Comparison of ENCODE assay signal across 8 cellular contexts in genomic region chr3:71062920-71063767, GRCh38.
DNase-seq lines count a peak whose midpoint lies in the region; FAIRE-seq and TF ChIP-seq lines count a peak whose summit lies in the region.

No MANE protein-coding gene starts in this region.

- H3K9ac ChIP-seq in adipocyte (ENCODE audit: low read length) (peak overlapping the region; percentile 93), kidney (ENCODE audit: low read length in 2 of 2) (peak overlapping the region in 1 of 2 donors; percentile 60)

- peaks cover 3% of the 10 kb centered on the region for H3K36me3 Mint-ChIP-seq in activated naive CD4-positive, alpha-beta T cell treated with anti-CD3 and anti-CD28 coated beads for 36 hours (ENCODE audit: low read depth)
- H3K36me3 Mint-ChIP-seq in glutamatergic neuron (ENCODE audit: unreplicated experiment): no peaks in the 10 kb centered on the region

- H3K4me1 Mint-ChIP-seq in activated naive CD4-positive, alpha-beta T cell treated with anti-CD3 and anti-CD28 coated beads for 36 hours (ENCODE audit: low read depth): peaks cover 50% of the 10 kb centered on the region
- H3K4me1 Mint-ChIP-seq in glutamatergic neuron (ENCODE audit: low read depth, unreplicated experiment): peaks cover 33% of the 10 kb centered on the region

- no peaks in the 10 kb centered on the region for H3K27me3 ChIP-seq in HL-60 (ENCODE audit: insufficient read depth, poor library complexity, severe bottlenecking)
- no peaks in the 10 kb centered on the region for H3K27me3 ChIP-seq in adipocyte (replicated peaks; ENCODE audit: control insufficient read depth, insufficient read depth, low read length)
- no peaks in the 10 kb centered on the region for H3K27me3 ChIP-seq in thyroid gland

- no peak overlapping the region for H3K4me3 Mint-ChIP-seq in activated naive CD4-positive, alpha-beta T cell treated with anti-CD3 and anti-CD28 coated beads for 36 hours
- no peak overlapping the region for H3K4me3 Mint-ChIP-seq in glutamatergic neuron (ENCODE audit: unreplicated experiment)

- TF ChIP-seq POLR2A in thyroid gland (IDR thresholded peaks at IDR 0.05): no peak

- no peaks in the 10 kb centered on the region for H3K9me3 Mint-ChIP-seq in activated naive CD4-positive, alpha-beta T cell treated with anti-CD3 and anti-CD28 coated beads for 36 hours
- H3K9me3 Mint-ChIP-seq in glutamatergic neuron (ENCODE audit: unreplicated experiment): peaks cover 8% of the 10 kb centered on the region

- CTCF ChIA-PET in activated naive CD4-positive, alpha-beta T cell treated with anti-CD3 and anti-CD28 coated beads for 36 hours (lab: Charles Lee): interaction anchor here (1.1 to 1.6 kb wide), 6 partner anchors 24 to 522 kb away, joined by 3 to 5 read pairs (median 3); no protein-coding TSS in a partner anchor

- 55 to 58% methylated on average over 6 of the region's 6 CpGs for WGBS in thyroid gland, 2 donors

- intact Hi-C loops in activated naive CD4-positive, alpha-beta T cell treated with anti-CD3 and anti-CD28 coated beads for 36 hours (cut with micrococcal nuclease): loop anchor here (1.0 to 5.0 kb wide), 14 partner anchors 13 to 1981 kb away; partner anchors contain the start of genes ARL6IP5 and UBA3
- intact Hi-C loops in kidney (cut with DNase I): no loop called here
- intact Hi-C loops in thyroid gland (cut with DNase I): no loop called here

- H3K27ac Mint-ChIP-seq in activated naive CD4-positive, alpha-beta T cell treated with anti-CD3 and anti-CD28 coated beads for 36 hours: no peak overlapping the region
- H3K27ac Mint-ChIP-seq in glutamatergic neuron (ENCODE audit: unreplicated experiment): no peak overlapping the region

- no peaks in the 10 kb centered on the region for H3K27me3 Mint-ChIP-seq in activated naive CD4-positive, alpha-beta T cell treated with anti-CD3 and anti-CD28 coated beads for 36 hours (ENCODE audit: low read depth)
- H3K27me3 Mint-ChIP-seq in glutamatergic neuron (ENCODE audit: unreplicated experiment): peaks cover 2% of the 10 kb centered on the region

- H3K27ac ChIP-seq in HL-60 (replicated peaks) (peak overlapping the region; percentile 68), kidney (ENCODE audit: low read depth in 2 of 2, low read length in 2 of 2) (peak overlapping the region in 1 of 2 donors; percentile 76), thyroid gland (peak overlapping the region; percentile 84 to 95 (median 93))

- TF ChIP-seq CTCF in HL-60 (IDR thresholded peaks at IDR 0.05; ENCODE audit: insufficient read depth, low read length): no peak
- no peak for TF ChIP-seq CTCF in kidney (IDR thresholded peaks at IDR 0.05; ENCODE audit: borderline replicate concordance, extremely low read depth, insufficient read depth)
- no peak for TF ChIP-seq CTCF in thyroid gland (IDR thresholded peaks at IDR 0.05)
- no peak for TF ChIP-seq CTCF in glutamatergic neuron (IDR thresholded peaks at IDR 0.05; ENCODE audit: partially characterized antibody, unreplicated experiment)

- H3K36me3 ChIP-seq in adipocyte (ENCODE audit: control insufficient read depth, insufficient read depth, low read length, severe bottlenecking): no peaks in the 10 kb centered on the region
- H3K36me3 ChIP-seq in kidney (ENCODE audit: control insufficient read depth in 1 of 2, insufficient read depth in 2 of 2, low read length in 2 of 2): no peaks in the 10 kb centered on the region
- H3K36me3 ChIP-seq in thyroid gland: no peaks in the 10 kb centered on the region

- peaks cover 45% of the 10 kb centered on the region for H3K4me1 ChIP-seq in adipocyte (ENCODE audit: control insufficient read depth, insufficient read depth, low read length)
- peaks cover 2 to 6% of the 10 kb centered on the region in 2 donors for H3K4me1 ChIP-seq in kidney (ENCODE audit: control insufficient read depth in 1 of 2, insufficient read depth in 1 of 2, low read depth in 1 of 2, low read length in 2 of 2)
- peaks cover 51 to 64% of the 10 kb centered on the region in 2 donors for H3K4me1 ChIP-seq in thyroid gland

- peak overlapping the region; percentile 43; the same call in 1 of the 2 replicates for H3K4me3 ChIP-seq in HL-60 (replicated peaks; ENCODE audit: insufficient read depth, low read length)
- peak overlapping the region; percentile 87 for H3K4me3 ChIP-seq in adipocyte (ENCODE audit: low read length)
- peak overlapping the region; percentile 67 to 74 for H3K4me3 ChIP-seq in kidney (ENCODE audit: low read length in 2 of 2)
- peak overlapping the region; percentile 0 to 41 (median 19) for H3K4me3 ChIP-seq in thyroid gland (replicated peaks in 1 of 3)

- peak; percentile 59 for DNase-seq in activated naive CD4-positive, alpha-beta T cell treated with anti-CD3 and anti-CD28 coated beads for 36 hours
- no peak for DNase-seq in activated naive CD4-positive, alpha-beta T cell treated with anti-CD3 and anti-CD28 coated beads, Interleukin-2, amount 50 U/mL, for 16 hours
- DNase-seq in HL-60 (ENCODE audit: low read depth in 1 of 2, low spot score in 1 of 2) (no peak), adipocyte (ENCODE audit: low read depth) (peak; percentile 55), kidney (no peak), thyroid gland (no peak), glutamatergic neuron (no peak), cerebellum (ENCODE audit: low spot score) (no peak)

- no peaks in the 10 kb centered on the region for H3K9me3 ChIP-seq in adipocyte (ENCODE audit: control insufficient read depth, low read length)
- no peaks in the 10 kb centered on the region for H3K9me3 ChIP-seq in kidney (ENCODE audit: control insufficient read depth in 1 of 2, low read length in 2 of 2)
- H3K9me3 ChIP-seq in thyroid gland: no peaks in the 10 kb centered on the region

- peak; percentile 19 for FAIRE-seq in kidney (lab: Jason Lieb, UNC)

Comparison
In these comparisons a context has a peak if more than half of its experiments do, and no peak if none do; other contexts are left out.
1. DNase-seq: peak in activated naive CD4-positive, alpha-beta T cell treated with anti-CD3 and anti-CD28 coated beads for 36 hours (single experiment) and adipocyte (single experiment); none in activated naive CD4-positive, alpha-beta T cell treated with anti-CD3 and anti-CD28 coated beads, Interleukin-2, amount 50 U/mL, for 16 hours (single experiment), HL-60 (0 of 2), kidney (single experiment), thyroid gland (0 of 2), glutamatergic neuron (single experiment) and cerebellum (single experiment).
2. H3K4me3 ChIP-seq: peak in every context shown above with its lines; median percentile 87 in adipocyte; 70 in kidney; 43 in HL-60; 19 in thyroid gland.